Comparison of ENCODE assay signal across 24 cellular contexts in the genomic region with DNA sequence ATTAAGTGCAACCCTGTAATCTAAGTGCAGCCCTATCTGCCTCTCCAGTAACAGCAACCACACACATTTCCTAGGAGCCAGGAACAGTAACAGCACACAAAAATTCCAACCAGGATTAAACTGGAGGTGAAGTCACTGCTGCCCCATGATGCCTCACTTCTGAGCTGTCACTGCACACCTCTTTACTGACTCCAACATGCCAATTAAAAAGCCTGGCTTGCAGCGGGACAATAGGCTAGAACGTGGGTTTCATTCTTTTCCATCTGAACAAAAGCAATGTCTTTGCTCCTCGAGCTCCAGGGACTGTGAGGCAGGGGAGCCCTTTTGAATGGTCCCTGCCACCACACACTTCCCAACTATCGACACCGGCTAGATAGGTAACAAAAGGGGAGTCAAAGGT.
DNase-seq lines count a peak whose midpoint lies in the region; ATAC-seq and TF ChIP-seq lines count a peak whose summit lies in the region.
"Had no signal": no experiment of that assay in that cellular context is flagged by ENCODE, and none has a peak within 500 bp of the region (broad histone marks: within the 10 kb centered on the region; RNA-seq: fewer than 3 reads in every experiment).

No MANE protein-coding gene starts in this region.

- ATAC-seq in HG03571 (IDR thresholded peaks at IDR 0.05; ENCODE audit: unreplicated experiment), result no peak
- ATAC-seq: activated naive CD8-positive, alpha-beta T cell treated with anti-CD3 and anti-CD28 coated beads, Interleukin-2, amount 50 U/mL, for 24 hours; foreskin keratinocyte had no signal

- no peak overlapping the region for H3K4me3 Mint-ChIP-seq in glutamatergic neuron (ENCODE audit: unreplicated experiment)
- H3K4me3 Mint-ChIP-seq: activated CD4-positive, alpha-beta T cell treated with anti-CD3 and anti-CD28 coated beads, Interleukin-2, amount 10 ng/mL, durations not matched to agents 7 days and 5 days; activated naive CD8-positive, alpha-beta T cell treated with anti-CD3 and anti-CD28 coated beads, Interleukin-2, amount 50 U/mL, for 24 hours; CD4-positive, alpha-beta memory T cell; stimulated activated naive CD8-positive, alpha-beta T cell treated with anti-CD3 and anti-CD28 coated beads, Interleukin-15, Interleukin-2, amounts not matched to agents 100 ng/mL and 50 ng/mL, for 24 hours had no signal

- peak overlapping the region; percentile 86 for H3K9ac ChIP-seq in HUES6 (ENCODE audit: low read length)
- peak overlapping the region; percentile 46 for H3K9ac ChIP-seq in iPS-18a (ENCODE audit: low read length)

- TF ChIP-seq POLR2A in esophagus squamous epithelium (IDR thresholded peaks at IDR 0.05), result no peak

- peaks cover 14% of the 10 kb centered on the region for H3K36me3 ChIP-seq in HUES6 (ENCODE audit: control insufficient read depth, insufficient read depth, low read length)
- peaks cover 3% of the 10 kb centered on the region for H3K36me3 ChIP-seq in iPS-18a (ENCODE audit: control insufficient read depth, low read depth, low read length)
- H3K36me3 ChIP-seq in esophagus squamous epithelium, result no peaks in the 10 kb centered on the region
- H3K36me3 ChIP-seq: transverse colon had no signal

- DNase-seq in COR-L47 (lab: John Stamatoyannopoulos, UW) (peak; percentile 43), NCI-H748 treated with DMSO at 0.1 percent for 48 hours (lab: John Stamatoyannopoulos, UW) (peak; percentile 76), esophagus squamous epithelium (lab: John Stamatoyannopoulos, UW) (no peak), H4 (ENCODE audit: low spot score) (no peak), glutamatergic neuron (no peak)
- DNase-seq: activated CD4-positive, alpha-beta T cell treated with anti-CD3 and anti-CD28 coated beads, Interleukin-2, amount 10 ng/mL, durations not matched to agents 7 days and 5 days; activated CD8-positive, alpha-beta memory T cell treated with anti-CD3 and anti-CD28 coated beads, Interleukin-2, amount 50 U/mL, for 48 hours; activated effector memory CD4-positive, alpha-beta T cell treated with Interleukin-2 at 50 U/mL for 16 hours; activated naive CD8-positive, alpha-beta T cell treated with anti-CD3 and anti-CD28 coated beads, Interleukin-2, amount 50 U/mL, for 24 hours; CD4-positive, alpha-beta memory T cell; dermis blood vessel endothelial cell; DMS79; foreskin keratinocyte; Kasumi-1; NCI-H2171 treated with DMSO at 0.1 percent for 48 hours; SW 1271; transverse colon had no signal

- H3K9me3 ChIP-seq in HUES6 (ENCODE audit: control insufficient read depth, insufficient read depth, low read depth, low read length), result peaks cover 29% of the 10 kb centered on the region
- peaks cover 11% of the 10 kb centered on the region for H3K9me3 ChIP-seq in iPS-18a (ENCODE audit: control insufficient read depth, low read depth, low read length)
- no peaks in the 10 kb centered on the region for H3K9me3 ChIP-seq in esophagus squamous epithelium
- H3K9me3 ChIP-seq: transverse colon had no signal

- peaks cover 2% of the 10 kb centered on the region for H3K27me3 Mint-ChIP-seq in glutamatergic neuron (ENCODE audit: unreplicated experiment)
- H3K27me3 Mint-ChIP-seq: activated CD4-positive, alpha-beta T cell treated with anti-CD3 and anti-CD28 coated beads, Interleukin-2, amount 10 ng/mL, durations not matched to agents 7 days and 5 days had no signal

- H3K4me3 ChIP-seq in HUES6 (ENCODE audit: low read depth, low read length) (peak overlapping the region; percentile 1; the same call in 1 of the 2 replicates), iPS-18a (ENCODE audit: low read length) (peak overlapping the region; percentile 20), esophagus squamous epithelium (no peak overlapping the region)
- H3K4me3 ChIP-seq: lung, transverse colon had no signal

- no peak for TF ChIP-seq CTCF in esophagus squamous epithelium (IDR thresholded peaks at IDR 0.05)
- TF ChIP-seq CTCF in glutamatergic neuron (IDR thresholded peaks at IDR 0.05; ENCODE audit: partially characterized antibody, unreplicated experiment), result no peak

- peaks cover 27% of the 10 kb centered on the region for H3K4me1 Mint-ChIP-seq in glutamatergic neuron (ENCODE audit: low read depth, unreplicated experiment)

- intact Hi-C loops in esophagus squamous epithelium (cut with DNase I), result no loop called here

- H3K9me3 Mint-ChIP-seq in glutamatergic neuron (ENCODE audit: unreplicated experiment), result peaks cover 4% of the 10 kb centered on the region
- H3K9me3 Mint-ChIP-seq: activated naive CD8-positive, alpha-beta T cell treated with anti-CD3 and anti-CD28 coated beads, Interleukin-2, amount 50 U/mL, for 24 hours had no signal

- no peak overlapping the region for H3K27ac Mint-ChIP-seq in glutamatergic neuron (ENCODE audit: unreplicated experiment)
- H3K27ac Mint-ChIP-seq: activated CD4-positive, alpha-beta T cell treated with anti-CD3 and anti-CD28 coated beads, Interleukin-2, amount 10 ng/mL, durations not matched to agents 7 days and 5 days; activated naive CD8-positive, alpha-beta T cell treated with anti-CD3 and anti-CD28 coated beads, Interleukin-2, amount 50 U/mL, for 24 hours; CD4-positive, alpha-beta memory T cell; stimulated activated naive CD8-positive, alpha-beta T cell treated with anti-CD3 and anti-CD28 coated beads, Interleukin-15, Interleukin-2, amounts not matched to agents 100 ng/mL and 50 ng/mL, for 24 hours had no signal

- H3K4me1 ChIP-seq in HUES6 (ENCODE audit: control insufficient read depth, insufficient read depth, low read length) (peaks cover 57% of the 10 kb centered on the region), iPS-18a (ENCODE audit: control insufficient read depth, low read depth, low read length) (peaks cover 69% of the 10 kb centered on the region), esophagus squamous epithelium (peaks cover 0 to 13% (median 0%) of the 10 kb centered on the region in 3 donors)

- no peaks in the 10 kb centered on the region for H3K27me3 ChIP-seq in HUES6 (ENCODE audit: control insufficient read depth, insufficient read depth, low read length)
- H3K27me3 ChIP-seq in iPS-18a (ENCODE audit: control insufficient read depth, insufficient read depth, low read length), result no peaks in the 10 kb centered on the region
- H3K27me3 ChIP-seq in esophagus squamous epithelium, result no peaks in the 10 kb centered on the region
- H3K27me3 ChIP-seq: transverse colon had no signal

- 64 to 80% methylated on average over 2 to 4 of the region's 5 CpGs for WGBS in esophagus squamous epithelium, 2 donors

- peak overlapping the region; percentile 88 for H3K27ac ChIP-seq in HUES6 (ENCODE audit: low read depth, low read length)
- H3K27ac ChIP-seq in iPS-18a (ENCODE audit: low read length), result peak overlapping the region; percentile 77
- no peak overlapping the region for H3K27ac ChIP-seq in esophagus squamous epithelium
- H3K27ac ChIP-seq: epithelial cell of prostate, foreskin keratinocyte, RWPE1, transverse colon had no signal

- peaks cover 5% of the 10 kb centered on the region for H3K36me3 Mint-ChIP-seq in glutamatergic neuron (ENCODE audit: unreplicated experiment)
- H3K36me3 Mint-ChIP-seq: CD4-positive, alpha-beta memory T cell had no signal

Comparison
In these comparisons a context has a peak if more than half of its experiments do, and no peak if none do; other contexts are left out.
1. DNase-seq: peak in COR-L47 (single experiment) and NCI-H748 treated with DMSO at 0.1 percent for 48 hours (single experiment); none in esophagus squamous epithelium (single experiment), H4 (single experiment) and glutamatergic neuron (single experiment).
2. H3K27ac ChIP-seq: peak in HUES6 (single experiment) and iPS-18a (single experiment); none in esophagus squamous epithelium (0 of 4).
3. H3K4me3 ChIP-seq: peak in HUES6 (single experiment) and iPS-18a (single experiment); none in esophagus squamous epithelium (0 of 4).